ENCODE assay signal across 6 cellular contexts in genomic region chr12:106741247-106741646, GRCh38.
"Had no signal": no experiment of that assay in that cellular context is flagged by ENCODE, and none has a peak within 500 bp of the region (broad histone marks: within the 10 kb centered on the region; RNA-seq: fewer than 3 reads in every experiment).

No MANE protein-coding gene starts in this region.

- H3K27ac ChIP-seq: HL-60, KMS-11 had no signal

- DNase-seq: GOT3, H9, HCEC 1CT, HFFc6 had no signal
